17 cellular contexts compared by ENCODE assay signal in genomic region chr6:40187654-40188053, GRCh38.
"Had no signal": no experiment of that assay in that cellular context is flagged by ENCODE, and none has a peak within 500 bp of the region (broad histone marks: within the 10 kb centered on the region; RNA-seq: fewer than 3 reads in every experiment).

No MANE protein-coding gene starts in this region.

- ATAC-seq: foreskin keratinocyte; naive thymus-derived CD4-positive, alpha-beta T cell; stimulated activated memory B cell treated with anti-CD40 and anti-IgM and Interleukin-4, amounts not matched to agents 10 μg/mL and 1 μg/mL and 100 μg/mL, for 72 hours had no signal

- H3K4me3 ChIP-seq: hepatocyte, spleen, tibial artery, upper lobe of left lung, uterus had no signal

- H3K27ac ChIP-seq: foreskin keratinocyte, hepatocyte, neutrophil, spleen, tibial artery, upper lobe of left lung, uterus had no signal

- H3K36me3 ChIP-seq: neutrophil, spleen, tibial artery, upper lobe of left lung, uterus had no signal

- H3K27me3 ChIP-seq: foreskin keratinocyte, neutrophil, tibial artery, upper lobe of left lung, uterus had no signal

- H2AFZ ChIP-seq: hepatocyte had no signal

- H3K4me2 ChIP-seq: hepatocyte had no signal

- H3K79me2 ChIP-seq: hepatocyte had no signal

- DNase-seq: effector CD4-positive, alpha-beta T cell; endodermal cell; erythroblast; foreskin keratinocyte; naive thymus-derived CD4-positive, alpha-beta T cell; posterior cingulate gyrus; spleen; stimulated activated CD4-positive, alpha-beta T cell treated with anti-CD3 and anti-CD28 coated beads, Interleukin-15, amount 100 ng/mL, for 24 hours; stimulated activated CD4-positive, alpha-beta T cell treated with anti-CD3 and anti-CD28 coated beads, Interleukin-1b, Interleukin-23, amount 100 ng/mL, for 48 hours; stimulated activated CD4-positive, alpha-beta T cell treated with anti-CD3 and anti-CD28 coated beads, Interleukin-4, amount 100 ng/mL, for 24 hours; tibial artery; upper lobe of left lung; uterus had no signal

- FAIRE-seq: endothelial cell of umbilical vein had no signal

- H3K4me1 ChIP-seq: foreskin keratinocyte, spleen, tibial artery, upper lobe of left lung, uterus had no signal

- H3K9me3 ChIP-seq: neutrophil, uterus had no signal
